Comparison of ENCODE assay signal across 8 cellular contexts in the genomic region with DNA sequence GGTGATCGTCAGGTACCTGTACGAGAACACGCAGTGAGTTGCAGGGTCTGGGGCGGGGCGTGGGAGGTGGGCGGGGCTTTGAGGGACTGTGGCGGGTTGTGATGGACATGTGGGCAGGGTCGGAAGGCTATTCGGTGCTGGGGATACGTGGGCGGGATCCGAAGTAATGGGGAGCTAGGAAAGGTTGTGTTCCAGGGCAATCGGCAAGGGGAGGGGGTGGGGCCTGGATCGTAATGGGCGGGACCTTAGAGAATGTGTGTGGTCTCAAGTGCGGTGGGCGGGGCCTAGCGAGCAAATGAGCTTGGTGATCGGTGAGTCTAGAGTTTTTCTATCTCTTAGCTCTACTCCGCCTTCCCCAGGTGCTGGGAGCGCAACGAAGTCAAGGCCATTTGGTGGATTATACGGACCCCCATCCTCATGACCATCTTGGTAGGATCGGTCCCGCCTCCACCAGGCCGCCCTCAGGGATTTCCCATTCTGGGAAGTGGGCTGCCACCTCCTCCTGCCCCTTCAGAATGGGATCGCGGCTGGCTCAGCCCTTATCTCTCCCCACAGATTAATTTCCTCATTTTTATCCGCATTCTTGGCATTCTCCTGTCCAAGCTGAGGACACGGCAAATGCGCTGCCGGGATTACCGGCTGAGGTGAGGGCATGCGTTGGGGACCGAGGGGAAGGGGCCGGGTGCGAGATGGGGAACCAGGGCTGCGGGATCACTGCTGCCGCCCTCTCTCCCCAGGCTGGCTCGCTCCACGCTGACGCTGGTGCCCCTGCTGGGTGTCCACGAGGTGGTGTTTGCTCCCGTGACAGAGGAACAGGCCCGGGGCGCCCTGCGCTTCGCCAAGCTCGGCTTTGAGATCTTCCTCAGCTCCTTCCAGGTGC. TPM values are rescaled to one million over a fixed set of nuclear protein-coding genes. Genes with fewer than 3 reads are reported as not detected.
DNase-seq lines count a peak whose midpoint lies in the region; ATAC-seq and TF ChIP-seq lines count a peak whose summit lies in the region.

No MANE protein-coding gene starts in this region.

- no TSS peak for BruUV-seq in Panc1 (replicated peaks; lab: Mats Ljungman, UMichigan)

- POLR2A ChIA-PET in Panc1 (lab: Charles Lee) = interaction anchor here (0.5 to 1.1 kb wide), 6 partner anchors 13 to 135 kb away, joined by 3 to 5 read pairs (median 4); no protein-coding TSS in a partner anchor

- no peak overlapping the region for H3K4me3 ChIP-seq in CD4-positive, CD25-positive, alpha-beta regulatory T cell (ENCODE audit: low read depth, low read length)
- peak overlapping the region; percentile 50 to 78 for H3K4me3 ChIP-seq in Panc1 (ENCODE audit: low read depth in 2 of 2, low read length in 2 of 2)
- peak overlapping the region; percentile 52 for H3K4me3 ChIP-seq in fibroblast of villous mesenchyme (ENCODE audit: low read depth, low read length)
- H3K4me3 ChIP-seq in testis = peak overlapping the region; percentile 10 to 39

- no peaks in the 10 kb centered on the region for H3K27me3 ChIP-seq in CD4-positive, CD25-positive, alpha-beta regulatory T cell (ENCODE audit: control insufficient read depth, insufficient read depth, low read length)
- H3K27me3 ChIP-seq in Panc1 (ENCODE audit: control insufficient read depth, insufficient read depth, low read length) = no peaks in the 10 kb centered on the region
- H3K27me3 ChIP-seq in testis = no peaks in the 10 kb centered on the region

- peak; percentile 21; the same call in 1 of the 2 replicates for TF ChIP-seq CTCF in HFFc6 (IDR thresholded peaks at IDR 0.05)
- TF ChIP-seq CTCF in Panc1 (IDR thresholded peaks at IDR 0.05) = no peak; the same call in 1 of the 2 replicates
- TF ChIP-seq CTCF in fibroblast of villous mesenchyme (IDR thresholded peaks at IDR 0.05; ENCODE audit: insufficient read depth, low read depth, low read length) = no peak
- no peak for TF ChIP-seq CTCF in testis (IDR thresholded peaks at IDR 0.05)

- H3K36me3 Mint-ChIP-seq in CD4-positive, CD25-positive, alpha-beta regulatory T cell = no peaks in the 10 kb centered on the region
- H3K36me3 Mint-ChIP-seq in HFFc6 (ENCODE audit: low read depth) = no peaks in the 10 kb centered on the region

- H3K4me3 Mint-ChIP-seq in CD4-positive, CD25-positive, alpha-beta regulatory T cell = peak overlapping the region; percentile 85 to 91 (median 90)
- H3K4me3 Mint-ChIP-seq in HFFc6 = peak overlapping the region; percentile 57

- H3K9me3 Mint-ChIP-seq in CD4-positive, CD25-positive, alpha-beta regulatory T cell = no peaks in the 10 kb centered on the region
- no peaks in the 10 kb centered on the region for H3K9me3 Mint-ChIP-seq in HFFc6

- peaks cover 29% of the 10 kb centered on the region for H3K4me1 ChIP-seq in CD4-positive, CD25-positive, alpha-beta regulatory T cell (ENCODE audit: control insufficient read depth, insufficient read depth, low read length, poor library complexity, severe bottlenecking)
- peaks cover 8% of the 10 kb centered on the region for H3K4me1 ChIP-seq in Panc1 (ENCODE audit: control insufficient read depth, insufficient read depth, low read length)
- peaks cover 11% of the 10 kb centered on the region for H3K4me1 ChIP-seq in testis

- H3K27ac ChIP-seq in CD4-positive, CD25-positive, alpha-beta regulatory T cell (ENCODE audit: insufficient read depth, low read length, poor library complexity, severe bottlenecking) = peak overlapping the region; percentile 41
- H3K27ac ChIP-seq in Panc1 (ENCODE audit: low read length) = peak overlapping the region; percentile 9; the same call in 1 of the 2 replicates
- no peak overlapping the region for H3K27ac ChIP-seq in testis

- ATAC-seq in CD4-positive, CD25-positive, alpha-beta regulatory T cell (ENCODE audit: low read depth in 2 of 2) = peak; percentile 47 to 57
- ATAC-seq in Panc1 = peak; percentile 82

- no peaks in the 10 kb centered on the region for H3K9me3 ChIP-seq in CD4-positive, CD25-positive, alpha-beta regulatory T cell (ENCODE audit: control insufficient read depth in 2 of 2, low read length in 2 of 2)
- H3K9me3 ChIP-seq in Panc1 (ENCODE audit: control insufficient read depth, insufficient read depth, low read depth, low read length) = no peaks in the 10 kb centered on the region
- H3K9me3 ChIP-seq in testis = no peaks in the 10 kb centered on the region

- 2 to 4% methylated on average over 24 to 49 of the region's 49 CpGs for WGBS in testis, 2 donors

- peak; percentile 80 to 94 (median 81) for DNase-seq in CD4-positive, CD25-positive, alpha-beta regulatory T cell
- DNase-seq in HFFc6 (peak; percentile 59), Panc1 (ENCODE audit: low read depth, low spot score) (no peak), fibroblast of villous mesenchyme (ENCODE audit: low read depth) (peak; percentile 89), occipital lobe (lab: John Stamatoyannopoulos, UW) (peak; percentile 51), testis (peak; percentile 65), SHP77 treated with DMSO at 0.1 percent for 48 hours (lab: John Stamatoyannopoulos, UW) (no peak)
- peak; percentile 92 for DNase-seq in activated effector memory CD4-positive, alpha-beta T cell treated with anti-CD3 and anti-CD28 coated beads, Interleukin-2, amount 50 U/mL, for 16 hours

- H3K27ac Mint-ChIP-seq in CD4-positive, CD25-positive, alpha-beta regulatory T cell = peak overlapping the region in 2 of 3 donors; percentile 72 to 94
- no peak overlapping the region for H3K27ac Mint-ChIP-seq in HFFc6

- H3K27me3 Mint-ChIP-seq in CD4-positive, CD25-positive, alpha-beta regulatory T cell = no peaks in the 10 kb centered on the region
- peaks cover 1% of the 10 kb centered on the region for H3K27me3 Mint-ChIP-seq in HFFc6 (ENCODE audit: insufficient read depth)

- TF ChIP-seq POLR2A in testis (IDR thresholded peaks at IDR 0.05) = no peak

- in situ Hi-C loops in Panc1 (cut with HindIII; ENCODE audit: low pct_unique_long_range_greater_than_20kb, low sequenced_read_pairs) = no loop called here

- no peaks in the 10 kb centered on the region for H3K36me3 ChIP-seq in CD4-positive, CD25-positive, alpha-beta regulatory T cell (ENCODE audit: control insufficient read depth, insufficient read depth, low read length)
- no peaks in the 10 kb centered on the region for H3K36me3 ChIP-seq in Panc1 (ENCODE audit: control insufficient read depth, insufficient read depth, low read length)
- H3K36me3 ChIP-seq in testis (ENCODE audit: low read depth, missing control alignments) = no peaks in the 10 kb centered on the region

- peaks cover 0 to 31% (median 12%) of the 10 kb centered on the region in 4 donors for H3K4me1 Mint-ChIP-seq in CD4-positive, CD25-positive, alpha-beta regulatory T cell
- H3K4me1 Mint-ChIP-seq in HFFc6 (ENCODE audit: low read depth) = peaks cover 18% of the 10 kb centered on the region

- intact Hi-C loops in Panc1 (cut with micrococcal nuclease; ENCODE audit: unreplicated experiment) = no loop called here
- intact Hi-C loops in testis (cut with DNase I; ENCODE audit: low total_unique reads) = no loop called here

- CTCF ChIA-PET in Panc1 (lab: Charles Lee) = interaction anchor here (0.5 to 1.1 kb wide), 4 partner anchors 9 to 29 kb away, joined by 3 to 6 read pairs (median 4); no protein-coding TSS in a partner anchor

RNA-seq across cellular contexts. Expression of a gene that starts 9.6 kb away (rescaled TPM):
- total RNA-seq in CD4-positive, CD25-positive, alpha-beta regulatory T cell = 9.3 TPM
- polyA plus RNA-seq in CD4-positive, CD25-positive, alpha-beta regulatory T cell = under 1 TPM in 3 of 4 donors, not detected in 1; 0.15 to 0.19 (median 0.17) TPM
- 1 to 10 TPM in 1 of 6 experiments, under 1 TPM in 5; 0.31 to 1.1 (median 0.68) TPM for total RNA-seq in HFFc6 (2021; fragmentation: NEBNext Ultra II Directional; extraction: Animal tissue kit (Norgen Biotek cat#: 25700))
- total RNA-seq in Panc1 (2021; ENCODE audit: unreplicated experiment) (2.0 TPM), fibroblast of villous mesenchyme (0.32 TPM in 1 of 2 replicates, not detected in the other), occipital lobe (not detected), testis (under 1 TPM; 0.16 to 0.74 TPM)
- 1.9 TPM for polyA plus RNA-seq in Panc1 (2012; ENCODE audit: insufficient read length)
- 0.50 TPM for polyA plus RNA-seq in testis (ENCODE audit: insufficient read depth, low read depth, low replicate concordance)

RNA-seq across cellular contexts. Expression of a gene that starts 14.2 kb away (rescaled TPM):
- total RNA-seq in CD4-positive, CD25-positive, alpha-beta regulatory T cell = 271 TPM
- 1,000 to 10,000 TPM; 1,054 to 1,255 (median 1,105) TPM for polyA plus RNA-seq in CD4-positive, CD25-positive, alpha-beta regulatory T cell
- total RNA-seq in HFFc6 (2021; fragmentation: NEBNext Ultra II Directional; extraction: Animal tissue kit (Norgen Biotek cat#: 25700)) = 100 to 1,000 TPM; 470 to 573 (median 517) TPM
- total RNA-seq in Panc1 (2021; ENCODE audit: unreplicated experiment) (496 TPM), fibroblast of villous mesenchyme (191 and 217 TPM in 2 replicates), occipital lobe (108 TPM), testis (100 to 1,000 TPM; 111 to 128 TPM)
- polyA plus RNA-seq in Panc1 (2012; ENCODE audit: insufficient read length) = 674 TPM
- polyA plus RNA-seq in testis (ENCODE audit: insufficient read depth, low read depth, low replicate concordance) = 242 TPM

RNA-seq across cellular contexts. Expression of a gene that starts 14.9 kb away (rescaled TPM):
- 10.0 TPM for total RNA-seq in CD4-positive, CD25-positive, alpha-beta regulatory T cell
- polyA plus RNA-seq in CD4-positive, CD25-positive, alpha-beta regulatory T cell = 1 to 10 TPM in 1 of 4 donors, under 1 TPM in 3; 0.37 to 1.1 (median 0.52) TPM
- total RNA-seq in HFFc6 (2021; fragmentation: NEBNext Ultra II Directional; extraction: Animal tissue kit (Norgen Biotek cat#: 25700)) = 10 to 100 TPM; 17.6 to 31.5 (median 19.9) TPM
- total RNA-seq in Panc1 (2021; ENCODE audit: unreplicated experiment) = 19.4 TPM
- 20.4 TPM for polyA plus RNA-seq in Panc1 (2012; ENCODE audit: insufficient read length)
- total RNA-seq in fibroblast of villous mesenchyme = 28.0 and 29.8 TPM in 2 replicates
- total RNA-seq in occipital lobe = 8.0 TPM
- total RNA-seq in testis = 1 to 10 TPM; 5.3 to 6.9 TPM
- polyA plus RNA-seq in testis (ENCODE audit: insufficient read depth, low read depth, low replicate concordance) = 3.5 TPM

RNA-seq across cellular contexts. Expression of a gene that starts 38.4 kb away (rescaled TPM):
- total RNA-seq in CD4-positive, CD25-positive, alpha-beta regulatory T cell = 90.0 TPM
- polyA plus RNA-seq in CD4-positive, CD25-positive, alpha-beta regulatory T cell = 10 to 100 TPM; 15.1 to 23.8 (median 18.3) TPM
- 10 to 100 TPM; 57.8 to 71.2 (median 64.7) TPM for total RNA-seq in HFFc6 (2021; fragmentation: NEBNext Ultra II Directional; extraction: Animal tissue kit (Norgen Biotek cat#: 25700))
- total RNA-seq in Panc1 (2021; ENCODE audit: unreplicated experiment) = 32.7 TPM
- polyA plus RNA-seq in Panc1 (2012; ENCODE audit: insufficient read length) = 30.7 TPM
- 17.7 and 31.5 TPM in 2 replicates for total RNA-seq in fibroblast of villous mesenchyme
- total RNA-seq in occipital lobe = 15.8 TPM
- total RNA-seq in testis = 10 to 100 TPM; 36.3 to 48.4 TPM
- 28.5 TPM for polyA plus RNA-seq in testis (ENCODE audit: insufficient read depth, low read depth, low replicate concordance)

RNA-seq across cellular contexts. Expression of a gene that starts 53.1 kb away (rescaled TPM):
- total RNA-seq in CD4-positive, CD25-positive, alpha-beta regulatory T cell = 26.5 TPM
- 10 to 100 TPM in 3 of 4 donors, 1 to 10 TPM in 1; 8.0 to 12.0 (median 10.5) TPM for polyA plus RNA-seq in CD4-positive, CD25-positive, alpha-beta regulatory T cell
- total RNA-seq in HFFc6 (2021; fragmentation: NEBNext Ultra II Directional; extraction: Animal tissue kit (Norgen Biotek cat#: 25700)) = 10 to 100 TPM in 4 of 6 experiments, 1 to 10 TPM in 2; 8.4 to 14.5 (median 11.0) TPM
- total RNA-seq in Panc1 (2021; ENCODE audit: unreplicated experiment) (25.1 TPM), fibroblast of villous mesenchyme (7.4 and 12.5 TPM in 2 replicates), occipital lobe (11.4 TPM), testis (10 to 100 TPM; 22.4 to 24.2 TPM)
- polyA plus RNA-seq in Panc1 (2012; ENCODE audit: insufficient read length) = 11.6 TPM
- 20.1 TPM for polyA plus RNA-seq in testis (ENCODE audit: insufficient read depth, low read depth, low replicate concordance)

Comparison
In these comparisons a context has a peak if more than half of its experiments do, and no peak if none do; other contexts are left out.
1. DNase-seq: peak in CD4-positive, CD25-positive, alpha-beta regulatory T cell (3 of 3), HFFc6 (single experiment), activated effector memory CD4-positive, alpha-beta T cell treated with anti-CD3 and anti-CD28 coated beads, Interleukin-2, amount 50 U/mL, for 16 hours (single experiment), fibroblast of villous mesenchyme (single experiment), occipital lobe (single experiment) and testis (single experiment); none in Panc1 (single experiment) and SHP77 treated with DMSO at 0.1 percent for 48 hours (single experiment).
2. H3K27ac ChIP-seq: peak in CD4-positive, CD25-positive, alpha-beta regulatory T cell (single experiment) and Panc1 (single experiment); none in testis (0 of 2).